ENCODE assay signal across 1 cellular context in the genomic region with DNA sequence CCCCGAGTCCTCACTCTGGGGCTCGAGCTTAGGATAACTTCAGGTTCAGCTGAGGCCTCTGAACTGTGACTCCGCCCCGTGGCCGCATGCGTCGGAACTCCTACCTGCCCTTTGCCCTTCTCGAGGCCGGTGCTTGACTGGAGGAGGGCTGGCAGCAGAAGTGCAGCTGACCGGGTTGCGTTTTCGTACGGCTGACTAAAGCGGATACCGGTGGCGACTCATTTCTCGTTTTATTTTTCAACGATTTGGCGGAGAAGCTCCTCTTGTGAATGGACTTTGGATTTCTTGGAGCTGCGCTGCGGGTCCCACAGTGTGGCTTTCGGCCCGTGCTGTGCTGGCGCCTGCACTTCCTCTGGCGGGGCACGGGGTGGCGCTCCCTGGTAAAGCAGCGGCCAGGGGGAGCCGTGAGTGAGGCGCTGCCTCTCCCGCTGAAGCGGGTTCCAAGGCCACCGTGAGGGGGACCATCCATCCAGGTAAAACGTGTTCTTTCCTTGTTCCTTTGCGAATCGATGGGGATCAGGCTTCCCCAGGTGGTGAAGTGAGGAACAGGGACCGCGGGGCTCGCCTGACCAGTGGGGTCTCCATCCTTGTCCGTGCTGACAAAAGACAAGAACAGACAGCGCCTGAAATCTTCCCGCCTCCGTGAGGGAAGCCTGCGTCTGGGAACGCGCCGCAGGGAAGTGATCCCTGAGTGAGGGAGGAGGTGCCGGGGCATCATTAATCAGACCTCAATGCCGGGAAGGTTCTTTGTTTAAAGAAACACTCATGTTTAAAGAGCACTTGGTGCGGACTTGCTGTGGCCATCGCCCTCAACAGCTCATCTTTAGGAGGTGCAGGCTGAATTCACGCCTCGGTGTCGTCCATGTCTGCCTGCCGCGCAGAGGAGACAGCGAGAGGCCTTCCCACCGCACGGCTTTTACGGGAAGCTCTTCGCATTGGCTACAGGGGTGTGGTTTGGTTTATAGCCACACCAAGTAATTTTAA.
TF ChIP-seq lines count a peak whose summit lies in the region.

No MANE protein-coding gene starts in this region.

TF ChIP-seq in HepG2, 621 proteins besides CTCF, POLR2A, EP300 and RAD21 (continued from another document and continues in another):
- TF ChIP-seq CSRNP2 (CRISPR knock-in tag; conservative IDR thresholded peaks at IDR 0.05; ENCODE audit: low read depth) (no peak), ZNF274 (CRISPR knock-in tag; IDR thresholded peaks at IDR 0.05) (peak; percentile 89), CBX1 (IDR thresholded peaks at IDR 0.05; ENCODE audit: low read depth) (no peak), GLI4 (CRISPR knock-in tag; IDR thresholded peaks at IDR 0.05; ENCODE audit: borderline replicate concordance) (no peak; the same call in 1 of the 2 replicates), ZNF609 (CRISPR knock-in tag; IDR thresholded peaks at IDR 0.05; ENCODE audit: borderline replicate concordance) (peak; percentile 73; the same call in 1 of the 2 replicates), ZC3H4 (CRISPR knock-in tag; IDR thresholded peaks at IDR 0.05; ENCODE audit: borderline replicate concordance) (no peak), YEATS4 (CRISPR knock-in tag; IDR thresholded peaks at IDR 0.05; ENCODE audit: borderline replicate concordance) (peak; percentile 84), ZNF629 (CRISPR knock-in tag; conservative IDR thresholded peaks at IDR 0.05) (peak; percentile 19; the same call in 1 of the 2 replicates), NAIF1 (CRISPR knock-in tag; IDR thresholded peaks at IDR 0.05; ENCODE audit: borderline replicate concordance) (peak; percentile 43; the same call in 1 of the 2 replicates), POLR2G (IDR thresholded peaks at IDR 0.05; ENCODE audit: low read depth, low read length) (peak; percentile 85), ZNF552 (CRISPR knock-in tag; IDR thresholded peaks at IDR 0.05; ENCODE audit: borderline replicate concordance) (peak; percentile 83), MLX (CRISPR knock-in tag; IDR thresholded peaks at IDR 0.05) (no peak; the same call in 1 of the 2 replicates), GLMP (CRISPR knock-in tag; IDR thresholded peaks at IDR 0.05; ENCODE audit: borderline replicate concordance) (no peak), PRDM15 (CRISPR knock-in tag; IDR thresholded peaks at IDR 0.05) (no peak), IRF2 (CRISPR knock-in tag; IDR thresholded peaks at IDR 0.05) (no peak), KLF6 (CRISPR knock-in tag; IDR thresholded peaks at IDR 0.05) (peak; percentile 72; the same call in 1 of the 2 replicates)
- TF ChIP-seq, protein P1, sequence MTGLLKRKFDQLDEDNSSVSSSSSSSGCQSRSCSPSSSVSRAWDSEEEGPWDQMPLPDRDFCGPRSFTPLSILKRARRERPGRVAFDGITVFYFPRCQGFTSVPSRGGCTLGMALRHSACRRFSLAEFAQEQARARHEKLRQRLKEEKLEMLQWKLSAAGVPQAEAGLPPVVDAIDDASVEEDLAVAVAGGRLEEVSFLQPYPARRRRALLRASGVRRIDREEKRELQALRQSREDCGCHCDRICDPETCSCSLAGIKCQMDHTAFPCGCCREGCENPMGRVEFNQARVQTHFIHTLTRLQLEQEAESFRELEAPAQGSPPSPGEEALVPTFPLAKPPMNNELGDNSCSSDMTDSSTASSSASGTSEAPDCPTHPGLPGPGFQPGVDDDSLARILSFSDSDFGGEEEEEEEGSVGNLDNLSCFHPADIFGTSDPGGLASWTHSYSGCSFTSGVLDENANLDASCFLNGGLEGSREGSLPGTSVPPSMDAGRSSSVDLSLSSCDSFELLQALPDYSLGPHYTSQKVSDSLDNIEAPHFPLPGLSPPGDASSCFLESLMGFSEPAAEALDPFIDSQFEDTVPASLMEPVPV (CRISPR knock-in tag; IDR thresholded peaks at IDR 0.05) = peak; percentile 54; the same call in 1 of the 2 replicates
- TF ChIP-seq, protein P2, sequence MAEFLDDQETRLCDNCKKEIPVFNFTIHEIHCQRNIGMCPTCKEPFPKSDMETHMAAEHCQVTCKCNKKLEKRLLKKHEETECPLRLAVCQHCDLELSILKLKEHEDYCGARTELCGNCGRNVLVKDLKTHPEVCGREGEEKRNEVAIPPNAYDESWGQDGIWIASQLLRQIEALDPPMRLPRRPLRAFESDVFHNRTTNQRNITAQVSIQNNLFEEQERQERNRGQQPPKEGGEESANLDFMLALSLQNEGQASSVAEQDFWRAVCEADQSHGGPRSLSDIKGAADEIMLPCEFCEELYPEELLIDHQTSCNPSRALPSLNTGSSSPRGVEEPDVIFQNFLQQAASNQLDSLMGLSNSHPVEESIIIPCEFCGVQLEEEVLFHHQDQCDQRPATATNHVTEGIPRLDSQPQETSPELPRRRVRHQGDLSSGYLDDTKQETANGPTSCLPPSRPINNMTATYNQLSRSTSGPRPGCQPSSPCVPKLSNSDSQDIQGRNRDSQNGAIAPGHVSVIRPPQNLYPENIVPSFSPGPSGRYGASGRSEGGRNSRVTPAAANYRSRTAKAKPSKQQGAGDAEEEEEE (CRISPR knock-in tag; IDR thresholded peaks at IDR 0.05; ENCODE audit: borderline replicate concordance) = no peak
- TF ChIP-seq, protein P3, sequence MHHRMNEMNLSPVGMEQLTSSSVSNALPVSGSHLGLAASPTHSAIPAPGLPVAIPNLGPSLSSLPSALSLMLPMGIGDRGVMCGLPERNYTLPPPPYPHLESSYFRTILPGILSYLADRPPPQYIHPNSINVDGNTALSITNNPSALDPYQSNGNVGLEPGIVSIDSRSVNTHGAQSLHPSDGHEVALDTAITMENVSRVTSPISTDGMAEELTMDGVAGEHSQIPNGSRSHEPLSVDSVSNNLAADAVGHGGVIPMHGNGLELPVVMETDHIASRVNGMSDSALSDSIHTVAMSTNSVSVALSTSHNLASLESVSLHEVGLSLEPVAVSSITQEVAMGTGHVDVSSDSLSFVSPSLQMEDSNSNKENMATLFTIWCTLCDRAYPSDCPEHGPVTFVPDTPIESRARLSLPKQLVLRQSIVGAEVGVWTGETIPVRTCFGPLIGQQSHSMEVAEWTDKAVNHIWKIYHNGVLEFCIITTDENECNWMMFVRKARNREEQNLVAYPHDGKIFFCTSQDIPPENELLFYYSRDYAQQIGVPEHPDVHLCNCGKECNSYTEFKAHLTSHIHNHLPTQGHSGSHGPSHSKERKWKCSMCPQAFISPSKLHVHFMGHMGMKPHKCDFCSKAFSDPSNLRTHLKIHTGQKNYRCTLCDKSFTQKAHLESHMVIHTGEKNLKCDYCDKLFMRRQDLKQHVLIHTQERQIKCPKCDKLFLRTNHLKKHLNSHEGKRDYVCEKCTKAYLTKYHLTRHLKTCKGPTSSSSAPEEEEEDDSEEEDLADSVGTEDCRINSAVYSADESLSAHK (CRISPR knock-in tag; IDR thresholded peaks at IDR 0.05; ENCODE audit: borderline replicate concordance) = no peak
- TF ChIP-seq, protein P4, sequence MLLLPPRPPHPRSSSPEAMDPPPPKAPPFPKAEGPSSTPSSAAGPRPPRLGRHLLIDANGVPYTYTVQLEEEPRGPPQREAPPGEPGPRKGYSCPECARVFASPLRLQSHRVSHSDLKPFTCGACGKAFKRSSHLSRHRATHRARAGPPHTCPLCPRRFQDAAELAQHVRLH (CRISPR knock-in tag; IDR thresholded peaks at IDR 0.05; ENCODE audit: borderline replicate concordance, low read depth) = peak; percentile 62; the same call in 1 of the 2 replicates
- TF ChIP-seq, protein P5, sequence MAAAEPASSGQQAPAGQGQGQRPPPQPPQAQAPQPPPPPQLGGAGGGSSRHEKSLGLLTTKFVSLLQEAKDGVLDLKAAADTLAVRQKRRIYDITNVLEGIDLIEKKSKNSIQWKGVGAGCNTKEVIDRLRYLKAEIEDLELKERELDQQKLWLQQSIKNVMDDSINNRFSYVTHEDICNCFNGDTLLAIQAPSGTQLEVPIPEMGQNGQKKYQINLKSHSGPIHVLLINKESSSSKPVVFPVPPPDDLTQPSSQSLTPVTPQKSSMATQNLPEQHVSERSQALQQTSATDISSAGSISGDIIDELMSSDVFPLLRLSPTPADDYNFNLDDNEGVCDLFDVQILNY (CRISPR knock-in tag; conservative IDR thresholded peaks at IDR 0.05) = no peak
